18 cellular contexts compared by ENCODE assay signal in the genomic region with DNA sequence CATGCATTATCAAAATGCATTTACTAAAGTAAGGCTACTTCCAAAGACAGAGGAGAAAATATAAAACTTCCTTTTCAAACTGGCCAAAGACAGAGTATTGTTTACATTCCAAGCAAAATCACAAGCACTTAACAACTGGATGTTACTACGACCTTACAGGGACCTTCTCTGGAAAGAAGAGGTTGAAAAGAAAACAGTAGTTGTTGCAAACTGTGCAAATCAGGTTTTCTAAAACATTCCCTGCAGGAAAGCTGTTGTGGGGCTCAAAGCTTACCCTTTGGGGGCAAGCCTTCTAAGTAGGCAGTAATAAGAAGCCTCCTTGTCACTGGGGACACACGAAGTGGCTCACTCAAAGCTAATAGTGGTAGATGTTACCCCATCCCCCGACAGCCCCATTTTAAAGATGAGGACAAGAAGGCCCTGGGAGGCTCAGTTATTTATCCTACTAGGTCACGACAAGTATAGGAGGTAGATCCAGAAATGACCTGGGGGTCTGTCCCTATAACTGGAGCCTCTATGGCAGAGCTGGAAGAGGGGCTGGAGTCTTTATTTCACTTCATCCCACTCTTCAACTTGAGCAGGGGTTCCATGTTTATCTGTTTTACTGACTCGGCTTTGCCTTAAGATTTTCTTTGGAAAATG. TPM values are rescaled to one million over a fixed set of nuclear protein-coding genes. Genes with fewer than 3 reads are reported as not detected.
DNase-seq lines count a peak whose midpoint lies in the region; ATAC-seq and TF ChIP-seq lines count a peak whose summit lies in the region.
"Had no signal": no experiment of that assay in that cellular context is flagged by ENCODE, and none has a peak within 500 bp of the region (broad histone marks: within the 10 kb centered on the region; RNA-seq: fewer than 3 reads in every experiment).

No MANE protein-coding gene starts in this region.

- peak; percentile 56 for DNase-seq in AG08395 (ENCODE audit: low spot score)
- peak in 1 of 2 experiments; percentile 84 for DNase-seq in SJSA1 (ENCODE audit: low read depth in 1 of 2, low spot score in 2 of 2)
- DNase-seq in fibroblast of lung (ENCODE audit: low read depth in 2 of 2), result peak in 1 of 2 donors; percentile 54
- no peak for DNase-seq in stimulated activated CD4-positive, alpha-beta T cell treated with anti-CD3 and anti-CD28 coated beads, Interleukin-4, amount 100 ng/mL, for 1 hour
- DNase-seq: activated CD8-positive, alpha-beta memory T cell treated with anti-CD3 and anti-CD28 coated beads, Interleukin-2, amount 50 U/mL, for 48 hours; activated naive CD4-positive, alpha-beta T cell treated with anti-CD3 and anti-CD28 coated beads, Interleukin-2, amount 10 ng/mL, durations not matched to agents 7 days and 5 days; effector CD4-positive, alpha-beta T cell; naive B cell; NCI-H187; NCI-H526 treated with DMSO at 0.1 percent for 48 hours; psoas muscle; substantia nigra; T-cell had no signal

- peak overlapping the region; percentile 97 for H3K27ac ChIP-seq in SJSA1
- peak overlapping the region; percentile 90 for H3K27ac ChIP-seq in fibroblast of lung (ENCODE audit: insufficient read depth, low read length)
- peak overlapping the region; percentile 32 for H3K27ac ChIP-seq in muscle layer of duodenum (ENCODE audit: low read length)
- H3K27ac ChIP-seq: breast epithelium, psoas muscle had no signal

- peaks cover 51% of the 10 kb centered on the region for H3K4me1 ChIP-seq in SJSA1 (replicated peaks)
- H3K4me1 ChIP-seq in fibroblast of lung (ENCODE audit: control insufficient read depth, extremely low read depth, insufficient read depth, low read length), result peaks cover 30% of the 10 kb centered on the region
- H3K4me1 ChIP-seq in muscle layer of duodenum (ENCODE audit: control insufficient read depth in 1 of 2, insufficient read depth in 2 of 2, low read length in 2 of 2), result peaks cover 19 to 31% of the 10 kb centered on the region in 2 donors
- H3K4me1 ChIP-seq: breast epithelium had no signal

- TF ChIP-seq CTCF in fibroblast of lung (conservative IDR thresholded peaks at IDR 0.05 in 1 of 2, IDR thresholded peaks at IDR 0.05 in 1 of 2; ENCODE audit: low read depth in 1 of 2, low read length in 2 of 2), result no peak

- H3K27me3 ChIP-seq in SJSA1 (replicated peaks) (no peaks in the 10 kb centered on the region), fibroblast of lung (ENCODE audit: control insufficient read depth, insufficient read depth, low read length) (no peaks in the 10 kb centered on the region), muscle layer of duodenum (ENCODE audit: low read depth, low read length) (no peaks in the 10 kb centered on the region)
- H3K27me3 ChIP-seq: breast epithelium had no signal

- H3K9me3 ChIP-seq in SJSA1 (replicated peaks), result no peaks in the 10 kb centered on the region
- H3K9me3 ChIP-seq in fibroblast of lung (ENCODE audit: control insufficient read depth, insufficient read depth, low read depth, low read length), result no peaks in the 10 kb centered on the region
- no peaks in the 10 kb centered on the region for H3K9me3 ChIP-seq in muscle layer of duodenum (ENCODE audit: control insufficient read depth in 1 of 2, low read length in 2 of 2)
- H3K9me3 ChIP-seq: breast epithelium, psoas muscle had no signal

- H2AFZ ChIP-seq in fibroblast of lung (ENCODE audit: low read length), result no peak overlapping the region

- ATAC-seq in GM18907 (IDR thresholded peaks at IDR 0.05; ENCODE audit: unreplicated experiment), result no peak
- no peak for ATAC-seq in GM18861 (IDR thresholded peaks at IDR 0.05; ENCODE audit: unreplicated experiment)
- ATAC-seq in GM19463 (IDR thresholded peaks at IDR 0.05; ENCODE audit: unreplicated experiment), result no peak
- ATAC-seq: T-cell had no signal

- no peaks in the 10 kb centered on the region for H3K79me2 ChIP-seq in fibroblast of lung (ENCODE audit: control insufficient read depth, insufficient read depth, low read length)

- H3K9ac ChIP-seq in fibroblast of lung (ENCODE audit: insufficient read depth, low read length), result peak overlapping the region; percentile 35

- peak overlapping the region; percentile 71 for H3K4me2 ChIP-seq in fibroblast of lung (ENCODE audit: extremely low read depth, insufficient read depth, low read length)

- H3K4me3 ChIP-seq in SJSA1 (no peak overlapping the region), fibroblast of lung (replicated peaks in 1 of 4; ENCODE audit: control extremely low read depth in 1 of 4, insufficient read depth in 1 of 4, low read depth in 3 of 4, low read length in 4 of 4) (peak overlapping the region in 1 of 4 experiments; percentile 8), muscle layer of duodenum (ENCODE audit: low read depth in 1 of 2, low read length in 2 of 2) (no peak overlapping the region)
- H3K4me3 ChIP-seq: breast epithelium, psoas muscle had no signal

- no peaks in the 10 kb centered on the region for H4K20me1 ChIP-seq in fibroblast of lung (ENCODE audit: control insufficient read depth, extremely low read depth, insufficient read depth, low read length)

- no peaks in the 10 kb centered on the region for H3K36me3 ChIP-seq in SJSA1
- no peaks in the 10 kb centered on the region for H3K36me3 ChIP-seq in fibroblast of lung (ENCODE audit: control insufficient read depth, insufficient read depth, low read length)
- H3K36me3 ChIP-seq in muscle layer of duodenum (ENCODE audit: control insufficient read depth in 1 of 2, insufficient read depth in 2 of 2, low read length in 2 of 2), result no peaks in the 10 kb centered on the region
- H3K36me3 ChIP-seq: breast epithelium had no signal

RNA-seq across cellular contexts. Expression of gene ATXN7L1, which starts 46.6 kb away (rescaled TPM):
- total RNA-seq in SJSA1 (2014; rRNA removed; shearing (Covaris generic)), result 0.91 and 2.7 TPM in 2 replicates
- total RNA-seq in fibroblast of lung, result 5.1 and 9.4 TPM in 2 replicates
- 5.1 and 6.0 TPM in 2 replicates for polyA plus RNA-seq in fibroblast of lung
- polyA plus RNA-seq in fibroblast of lung (2012), result 7.5 and 8.2 TPM in 2 replicates
- 1.7 and 4.2 TPM in 2 replicates for polyA minus RNA-seq in fibroblast of lung (ENCODE audit: low replicate concordance)

Comparison
In these comparisons a context has a peak if more than half of its experiments do, and no peak if none do; other contexts are left out.
1. H3K27ac ChIP-seq: peak in every context shown above with its lines; median percentile 97 in SJSA1; 90 in fibroblast of lung; 32 in muscle layer of duodenum.